ENCODE assay signal across 14 cellular contexts in the genomic region with DNA sequence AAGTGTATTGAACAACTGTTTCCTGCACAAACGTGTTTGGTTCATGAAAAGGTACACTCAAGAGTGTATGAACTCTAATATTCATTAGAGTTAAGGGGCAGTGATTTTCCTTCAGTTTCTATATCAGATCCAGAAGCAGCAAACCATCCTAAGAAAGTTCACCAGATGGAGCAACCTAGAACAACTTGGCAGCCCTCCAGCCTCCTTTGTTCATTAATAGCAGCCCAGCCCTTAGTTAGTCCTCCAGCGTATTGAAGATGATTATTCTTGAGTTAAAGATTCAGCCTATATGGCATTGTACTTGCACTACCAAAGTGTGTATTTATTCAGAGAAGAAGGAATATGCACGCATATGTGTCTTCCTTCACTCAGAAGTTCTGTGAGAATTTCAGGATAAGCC.
"Had no signal": no experiment of that assay in that cellular context is flagged by ENCODE, and none has a peak within 500 bp of the region (broad histone marks: within the 10 kb centered on the region; RNA-seq: fewer than 3 reads in every experiment).

No MANE protein-coding gene starts in this region.

- H3K4me3 ChIP-seq: ovary, psoas muscle, right lobe of liver, testis had no signal

- H3K27ac ChIP-seq: ovary, psoas muscle, right lobe of liver, testis had no signal

- H3K9me3 ChIP-seq: ovary, psoas muscle, right lobe of liver, testis had no signal

- FAIRE-seq: astrocyte, TTC549 had no signal

- H3K36me3 ChIP-seq: ovary, right lobe of liver had no signal

- H3K4me1 ChIP-seq: testis had no signal

- DNase-seq: activated CD4-positive, alpha-beta T cell treated with anti-CD3 and anti-CD28 coated beads, Interleukin-2, amount 50 U/mL, for 4 hours; activated effector memory CD4-positive, alpha-beta T cell treated with anti-CD3 and anti-CD28 coated beads, Interleukin-2, amount 50 U/mL, for 16 hours; activated naive CD4-positive, alpha-beta T cell treated with anti-CD3 and anti-CD28 coated beads, Interleukin-2, amount 50 U/mL, for 16 hours; activated T-cell treated with anti-CD3 and anti-CD28 coated beads, Interleukin-2, amount 50 U/mL, for 72 hours; effector memory CD8-positive, alpha-beta T cell; naive thymus-derived CD8-positive, alpha-beta T cell; ovary; psoas muscle; right lobe of liver; stimulated activated CD4-positive, alpha-beta T cell treated with anti-CD3 and anti-CD28 coated beads, Interleukin-4, amount 100 ng/mL, for 24 hours; testis had no signal

- H3K27me3 ChIP-seq: ovary, right lobe of liver, testis had no signal

- ATAC-seq: activated T-cell treated with anti-CD3 and anti-CD28 coated beads, Interleukin-2, amount 50 U/mL, for 72 hours; effector memory CD8-positive, alpha-beta T cell; naive thymus-derived CD8-positive, alpha-beta T cell; psoas muscle; stimulated activated effector memory CD8-positive, alpha-beta T cell treated with anti-CD3 and anti-CD28 coated beads, Interleukin-12 subunit alpha, Interleukin-12 subunit beta, amount 100 ng/mL, for 72 hours had no signal
